In genomic region chr10:48444266-48444665, GRCh38 we compare ENCODE assay signal across 1 cellular context.
TF ChIP-seq lines count a peak whose summit lies in the region.

No MANE protein-coding gene starts in this region.

TF ChIP-seq in HCT116, 20 proteins besides CTCF, POLR2A, EP300 and RAD21 (continued from another document):
- TF ChIP-seq, protein P1, sequence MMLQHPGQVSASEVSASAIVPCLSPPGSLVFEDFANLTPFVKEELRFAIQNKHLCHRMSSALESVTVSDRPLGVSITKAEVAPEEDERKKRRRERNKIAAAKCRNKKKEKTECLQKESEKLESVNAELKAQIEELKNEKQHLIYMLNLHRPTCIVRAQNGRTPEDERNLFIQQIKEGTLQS (IDR thresholded peaks at IDR 0.05), result no peak
- TF ChIP-seq FOSL1 (IDR thresholded peaks at IDR 0.05; ENCODE audit: low read depth), result no peak
- TF ChIP-seq CBX3 (IDR thresholded peaks at IDR 0.05; ENCODE audit: low read depth), result no peak
- TF ChIP-seq ZNF274 (IDR thresholded peaks at IDR 0.05; ENCODE audit: low read depth, low read length), result no peak
